In the genomic region with DNA sequence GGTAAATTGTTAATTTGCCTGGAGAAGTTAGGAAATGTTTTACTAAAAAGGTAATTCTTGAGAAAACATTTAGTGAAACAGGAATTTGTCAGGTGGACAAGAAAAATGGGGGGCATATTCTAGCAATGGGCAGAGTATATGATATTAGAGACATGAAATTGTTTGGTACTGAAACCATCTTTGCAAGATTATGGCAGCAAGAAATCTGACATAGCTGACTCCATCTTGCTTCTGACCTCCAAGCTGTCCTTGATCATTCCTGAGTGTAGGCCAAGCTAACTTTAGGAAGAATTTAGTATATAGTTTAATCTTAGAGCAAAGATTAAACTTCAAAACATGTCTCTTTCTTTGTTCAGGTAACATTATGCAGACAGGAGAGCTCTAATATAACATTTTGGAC, we compare ENCODE assay signal across 21 cellular contexts.
"Had no signal": no experiment of that assay in that cellular context is flagged by ENCODE, and none has a peak within 500 bp of the region (broad histone marks: within the 10 kb centered on the region; RNA-seq: fewer than 3 reads in every experiment).

No MANE protein-coding gene starts in this region.

- H3K27me3 ChIP-seq: hepatocyte, right lobe of liver, testis, tibial nerve, upper lobe of right lung, vagina had no signal

- H3K27ac Mint-ChIP-seq: endodermal cell; nephron progenitor cell; stimulated activated effector memory CD8-positive, alpha-beta T cell treated with anti-CD3 and anti-CD28 coated beads, Interleukin-12 subunit alpha, Interleukin-12 subunit beta, amount 100 ng/mL, for 72 hours; stimulated activated naive CD8-positive, alpha-beta T cell treated with anti-CD3 and anti-CD28 coated beads, Interleukin-15, amount 100 ng/mL, for 72 hours had no signal

- H3K27me3 Mint-ChIP-seq: naive thymus-derived CD4-positive, alpha-beta T cell; stimulated activated naive CD8-positive, alpha-beta T cell treated with anti-CD3 and anti-CD28 coated beads, Interleukin-15, amount 100 ng/mL, for 72 hours had no signal

- H3K4me1 Mint-ChIP-seq: endodermal cell, nephron progenitor cell had no signal

- FAIRE-seq: endothelial cell of umbilical vein had no signal

- H3K4me2 ChIP-seq: hepatocyte had no signal

- H3K36me3 Mint-ChIP-seq: stimulated activated effector memory CD8-positive, alpha-beta T cell treated with anti-CD3 and anti-CD28 coated beads, Interleukin-12 subunit alpha, Interleukin-12 subunit beta, amount 100 ng/mL, for 72 hours had no signal

- H3K4me3 ChIP-seq: hepatocyte, psoas muscle, right lobe of liver, testis, tibial nerve, upper lobe of right lung, vagina had no signal

- H3K9me3 ChIP-seq: psoas muscle, right lobe of liver, testis, tibial nerve, upper lobe of right lung, vagina had no signal

- ATAC-seq: naive thymus-derived CD4-positive, alpha-beta T cell; psoas muscle; right lobe of liver; stimulated activated naive CD8-positive, alpha-beta T cell treated with anti-CD3 and anti-CD28 coated beads, Interleukin-15, amount 100 ng/mL, for 72 hours; upper lobe of right lung had no signal

- H3K27ac ChIP-seq: hepatocyte, psoas muscle, right lobe of liver, testis, tibial nerve, upper lobe of right lung, vagina had no signal

- H3K4me3 Mint-ChIP-seq: endodermal cell; nephron progenitor cell; stimulated activated effector memory CD8-positive, alpha-beta T cell treated with anti-CD3 and anti-CD28 coated beads, Interleukin-12 subunit alpha, Interleukin-12 subunit beta, amount 100 ng/mL, for 72 hours; stimulated activated naive CD8-positive, alpha-beta T cell treated with anti-CD3 and anti-CD28 coated beads, Interleukin-15, amount 100 ng/mL, for 72 hours had no signal

- H3K79me2 ChIP-seq: hepatocyte had no signal

- H3K9me3 Mint-ChIP-seq: nephron progenitor cell had no signal

- H3K36me3 ChIP-seq: right lobe of liver, tibial nerve, upper lobe of right lung, vagina had no signal

- H2AFZ ChIP-seq: hepatocyte had no signal

- H3K4me1 ChIP-seq: psoas muscle, right lobe of liver, testis, tibial nerve, upper lobe of right lung, vagina had no signal

- DNase-seq: effector CD4-positive, alpha-beta T cell; endodermal cell; erythroblast; foreskin melanocyte; head of caudate nucleus; kidney glomerular epithelial cell; naive thymus-derived CD4-positive, alpha-beta T cell; nephron progenitor cell; psoas muscle; retina; right lobe of liver; stimulated activated CD4-positive, alpha-beta T cell treated with anti-CD3 and anti-CD28 coated beads, Interleukin-4, amount 100 ng/mL, for 1 hour; stimulated activated CD8-positive, alpha-beta memory T cell treated with anti-CD3 and anti-CD28 coated beads, Interleukin-4, amount 100 ng/mL, for 48 hours; stimulated activated naive CD8-positive, alpha-beta T cell treated with anti-CD3 and anti-CD28 coated beads, Interleukin-15, amount 100 ng/mL, for 72 hours; testis; upper lobe of right lung had no signal
